In genomic region chr18:63105636-63106316, GRCh38 we compare ENCODE assay signal across 12 cellular contexts.
DNase-seq lines count a peak whose midpoint lies in the region; ATAC-seq and TF ChIP-seq lines count a peak whose summit lies in the region.
"Had no signal": no experiment of that assay in that cellular context is flagged by ENCODE, and none has a peak within 500 bp of the region (broad histone marks: within the 10 kb centered on the region; RNA-seq: fewer than 3 reads in every experiment).

No MANE protein-coding gene starts in this region.

- H3K4me1 Mint-ChIP-seq in natural killer cell treated with Interleukin-12 subunit alpha and Interleukin-12 subunit beta and Interleukin-15 and Interleukin-18, amount 100 ng/mL, for 72 hours (ENCODE audit: low read depth in 2 of 2), result peaks cover 31 to 43% of the 10 kb centered on the region in 2 donors
- H3K4me1 Mint-ChIP-seq in natural killer cell, result peaks cover 15 to 35% of the 10 kb centered on the region in 2 donors

- peaks cover 7% of the 10 kb centered on the region for H3K36me3 Mint-ChIP-seq in natural killer cell treated with Interleukin-12 subunit alpha and Interleukin-12 subunit beta and Interleukin-15 and Interleukin-18, amount 100 ng/mL, for 72 hours
- no peaks in the 10 kb centered on the region for H3K36me3 Mint-ChIP-seq in natural killer cell

- H3K9me3 Mint-ChIP-seq in natural killer cell treated with Interleukin-12 subunit alpha and Interleukin-12 subunit beta and Interleukin-15 and Interleukin-18, amount 100 ng/mL, for 72 hours, result peaks cover 4% of the 10 kb centered on the region
- H3K9me3 Mint-ChIP-seq in natural killer cell, result peaks cover 3% of the 10 kb centered on the region in 2 donors

- peaks cover 16 to 17% of the 10 kb centered on the region in 2 donors for H3K27me3 Mint-ChIP-seq in natural killer cell treated with Interleukin-12 subunit alpha and Interleukin-12 subunit beta and Interleukin-15 and Interleukin-18, amount 100 ng/mL, for 72 hours
- peaks cover 4 to 17% of the 10 kb centered on the region in 2 donors for H3K27me3 Mint-ChIP-seq in natural killer cell (ENCODE audit: low read depth in 2 of 2)
- H3K27me3 Mint-ChIP-seq: central memory CD8-positive, alpha-beta T cell had no signal

- TF ChIP-seq CTCF in natural killer cell (IDR thresholded peaks at IDR 0.05), result no peak

- DNase-seq in natural killer cell treated with Interleukin-12 subunit alpha and Interleukin-12 subunit beta and Interleukin-15 and Interleukin-18, amount 100 ng/mL, for 72 hours (ENCODE audit: low spot score), result no peak
- DNase-seq in natural killer cell (no peak), NCI-H2081 treated with DMSO at 0.1 percent for 48 hours (lab: John Stamatoyannopoulos, UW) (no peak), NCI-H146 (lab: John Stamatoyannopoulos, UW) (no peak), left cardiac atrium (no peak), NCI-H2227 treated with DMSO at 0.1 percent for 48 hours (lab: John Stamatoyannopoulos, UW) (no peak)
- DNase-seq: NCI-H446, retina had no signal

- ATAC-seq in natural killer cell treated with Interleukin-12 subunit alpha and Interleukin-12 subunit beta and Interleukin-15 and Interleukin-18, amount 100 ng/mL, for 72 hours, result no peak
- ATAC-seq in natural killer cell (no peak), GM21717 (IDR thresholded peaks at IDR 0.05; ENCODE audit: unreplicated experiment) (peak; percentile 51), HG03280 (IDR thresholded peaks at IDR 0.05; ENCODE audit: unreplicated experiment) (peak; percentile 62), left cardiac atrium (no peak)
- ATAC-seq: K562 had no signal

- H3K27ac Mint-ChIP-seq in natural killer cell treated with Interleukin-12 subunit alpha and Interleukin-12 subunit beta and Interleukin-15 and Interleukin-18, amount 100 ng/mL, for 72 hours, result peak overlapping the region in 1 of 2 donors; percentile 8
- peak overlapping the region in 1 of 2 donors; percentile 71 for H3K27ac Mint-ChIP-seq in natural killer cell

- H3K4me3 Mint-ChIP-seq in natural killer cell treated with Interleukin-12 subunit alpha and Interleukin-12 subunit beta and Interleukin-15 and Interleukin-18, amount 100 ng/mL, for 72 hours, result peak overlapping the region; percentile 47
- no peak overlapping the region for H3K4me3 Mint-ChIP-seq in natural killer cell

- intact Hi-C loops in natural killer cell (cut with micrococcal nuclease) (no loop called here), left cardiac atrium (cut with DNase I) (no loop called here)

Comparison
In these comparisons a context has a peak if more than half of its experiments do, and no peak if none do; other contexts are left out.
1. ATAC-seq: peak in GM21717 (single experiment) and HG03280 (single experiment); none in natural killer cell treated with Interleukin-12 subunit alpha and Interleukin-12 subunit beta and Interleukin-15 and Interleukin-18, amount 100 ng/mL, for 72 hours (0 of 2), natural killer cell (0 of 3) and left cardiac atrium (0 of 2).